Comparison of ENCODE assay signal across 20 cellular contexts in genomic region chr6:56643379-56644089, GRCh38. TPM values are rescaled to one million over a fixed set of nuclear protein-coding genes. Genes with fewer than 3 reads are reported as not detected.
DNase-seq lines count a peak whose midpoint lies in the region; ATAC-seq, FAIRE-seq and TF ChIP-seq lines count a peak whose summit lies in the region.
"Had no signal": no experiment of that assay in that cellular context is flagged by ENCODE, and none has a peak within 500 bp of the region (broad histone marks: within the 10 kb centered on the region; RNA-seq: fewer than 3 reads in every experiment).

No MANE protein-coding gene starts in this region.

- no peak overlapping the region for H4K91ac ChIP-seq in IMR-90 (ENCODE audit: insufficient read depth, low read depth, low read length)

- 0 out of 4 replicates have a peak overlapping the region, but pooled peaks of 1 of the 2 experiments have one; percentile 12 for H4K8ac ChIP-seq in IMR-90 (ENCODE audit: low read depth in 2 of 2, low read length in 2 of 2)

- no peak overlapping the region for H2AK9ac ChIP-seq in IMR-90 (replicated peaks; ENCODE audit: low read depth, low read length, poor library complexity)

- H3K9me3 Mint-ChIP-seq in chondrocyte (ENCODE audit: low read depth): no peaks in the 10 kb centered on the region
- H3K9me3 Mint-ChIP-seq: neural progenitor cell; stimulated activated naive CD8-positive, alpha-beta T cell treated with anti-CD3 and anti-CD28 coated beads, Interleukin-15, amount 100 ng/mL, for 72 hours had no signal

- no peak for FAIRE-seq in keratinocyte (lab: Jason Lieb, UNC)

- H4K20me1 ChIP-seq in IMR-90 (ENCODE audit: insufficient read depth, low read length) (no peaks in the 10 kb centered on the region), keratinocyte (ENCODE audit: control insufficient read depth, extremely low read depth, insufficient read depth, low read length) (no peaks in the 10 kb centered on the region)

- H3K4me1 Mint-ChIP-seq in chondrocyte (ENCODE audit: low read depth): peaks cover 22% of the 10 kb centered on the region
- H3K4me1 Mint-ChIP-seq: stimulated activated naive CD8-positive, alpha-beta T cell treated with anti-CD3 and anti-CD28 coated beads, Interleukin-15, amount 100 ng/mL, for 72 hours had no signal

- H3K4ac ChIP-seq in IMR-90 (ENCODE audit: low read depth, low read length): no peak overlapping the region

- no peak overlapping the region for H3K9ac ChIP-seq in IMR-90 (ENCODE audit: low read depth, low read length)
- peak overlapping the region; percentile 52 for H3K9ac ChIP-seq in keratinocyte (ENCODE audit: control insufficient read depth, extremely low read depth, insufficient read depth, low read length)
- H3K9ac ChIP-seq: neural progenitor cell had no signal

- DNase-seq in IMR-90 (no peak), chondrocyte (ENCODE audit: low spot score) (no peak), keratinocyte (ENCODE audit: low read depth, low spot score) (no peak), suprapubic skin (ENCODE audit: low spot score in 2 of 2) (no peak), body of pancreas (no peak), left cardiac atrium (no peak)
- DNase-seq: activated CD4-positive, CD25-positive, alpha-beta regulatory T cell treated with anti-CD3 and anti-CD28 coated beads, Interleukin-2, amount 50 U/mL, for 72 hours; central memory CD4-positive, alpha-beta T cell; effector CD4-positive, alpha-beta T cell; Kasumi-1; left colon; midbrain; NCI-H1436; NCI-H2171 treated with DMSO at 0.1 percent for 48 hours; NCI-H748 treated with DMSO at 0.1 percent for 48 hours; stimulated activated naive CD8-positive, alpha-beta T cell treated with anti-CD3 and anti-CD28 coated beads, Interleukin-15, amount 100 ng/mL, for 72 hours; upper lobe of right lung had no signal

- H2BK5ac ChIP-seq in IMR-90 (ENCODE audit: low read depth, low read length, poor library complexity, severe bottlenecking): peak overlapping the region; percentile 52

- BruUV-seq in IMR-90 (replicated peaks; lab: Mats Ljungman, UMichigan): no TSS peak

- intact Hi-C loops in IMR-90 (cut with micrococcal nuclease) (loop anchor here (2.0 to 10.0 kb wide), 3 partner anchors 49 to 311 kb away; partner anchors contain the start of gene BEND6), body of pancreas (cut with DNase I) (loop anchor here (10.0 kb wide), 1 partner anchor 51 kb away; no protein-coding TSS in a partner anchor), left cardiac atrium (cut with DNase I) (loop anchor here in 1 of 2 donors (5.0 to 10.0 kb wide), 2 partner anchors 54 to 201 kb away; no protein-coding TSS in a partner anchor)

- no peak overlapping the region for H3K56ac ChIP-seq in IMR-90 (ENCODE audit: extremely low read depth, insufficient read depth, low read length)

- no CpG with 5 or more reads among the region's 4 CpGs for WGBS in IMR-90 (ENCODE audit: extremely low coverage in 2 of 2, insufficient read length in 1 of 2), 2 experiments
- 47% methylated on average over 4 of the region's 4 CpGs for WGBS in suprapubic skin
- 85 to 87% methylated on average over 4 of the region's 4 CpGs for WGBS in body of pancreas, 2 donors

- POLR2A ChIA-PET in IMR-90 (lab: Charles Lee; ENCODE audit: unreplicated experiment): interaction anchor here (0.6 to 1.0 kb wide), 2 partner anchors 27 to 43 kb away, joined by 4 to 8 read pairs; no protein-coding TSS in a partner anchor

- no peaks in the 10 kb centered on the region for H3K27me3 ChIP-seq in IMR-90 (ENCODE audit: control insufficient read depth, insufficient read depth, low read length)
- H3K27me3 ChIP-seq in keratinocyte (ENCODE audit: control insufficient read depth, extremely low read depth, insufficient read depth, low read length): no peaks in the 10 kb centered on the region
- H3K27me3 ChIP-seq in suprapubic skin: no peaks in the 10 kb centered on the region
- no peaks in the 10 kb centered on the region for H3K27me3 ChIP-seq in body of pancreas
- H3K27me3 ChIP-seq: neural progenitor cell, upper lobe of right lung had no signal

- no peaks in the 10 kb centered on the region for H3K27me3 Mint-ChIP-seq in chondrocyte (ENCODE audit: low read depth)
- H3K27me3 Mint-ChIP-seq: stimulated activated naive CD8-positive, alpha-beta T cell treated with anti-CD3 and anti-CD28 coated beads, Interleukin-15, amount 100 ng/mL, for 72 hours had no signal

- TF ChIP-seq CTCF in IMR-90 (conservative IDR thresholded peaks at IDR 0.05; ENCODE audit: low read depth, low read length) (no peak), chondrocyte (IDR thresholded peaks at IDR 0.05) (no peak), keratinocyte (optimal IDR thresholded peaks at IDR 0.05 in 1 of 3, IDR thresholded peaks at IDR 0.05 in 1 of 3, conservative IDR thresholded peaks at IDR 0.05 in 1 of 3; ENCODE audit: extremely low read depth in 1 of 3, insufficient read depth in 2 of 3, low read length in 3 of 3) (no peak), suprapubic skin (IDR thresholded peaks at IDR 0.05) (no peak), body of pancreas (IDR thresholded peaks at IDR 0.05) (no peak)

- H3K4me3 ChIP-seq in IMR-90 (ENCODE audit: insufficient read depth, low read depth, low read length) (no peak overlapping the region), keratinocyte (ENCODE audit: control insufficient read depth in 2 of 3, extremely low read depth in 1 of 3, insufficient read depth in 2 of 3, low read depth in 1 of 3, low read length in 3 of 3) (peak overlapping the region in 1 of 3 experiments; percentile 43), suprapubic skin (no peak overlapping the region), body of pancreas (no peak overlapping the region)
- H3K4me3 ChIP-seq: neural progenitor cell, upper lobe of right lung had no signal

- H3K18ac ChIP-seq in IMR-90 (ENCODE audit: low read depth, low read length): no peak overlapping the region

- dilution Hi-C loops in IMR-90 (cut with HindIII; ENCODE audit: low sequenced_read_pairs, unreplicated experiment) (no loop called here), keratinocyte (cut with MboI; ENCODE audit: extremely low pct_ligation_motif_present, low sequenced_read_pairs) (no loop called here)

- H3K79me2 ChIP-seq in keratinocyte (ENCODE audit: control insufficient read depth, insufficient read depth, low read length): peaks cover 40% of the 10 kb centered on the region

- in situ Hi-C loops in IMR-90 (cut with MboI; ENCODE audit: low sequenced_read_pairs): loop anchor here (5.0 to 25.0 kb wide), 3 partner anchors 54 to 669 kb away; partner anchors contain the start of gene PRIM2

- no peak for TF ChIP-seq POLR2A in IMR-90 (IDR thresholded peaks at IDR 0.05; ENCODE audit: low read depth, low read length)
- no peak for TF ChIP-seq POLR2A in suprapubic skin (IDR thresholded peaks at IDR 0.05)
- no peak for TF ChIP-seq POLR2A in body of pancreas (IDR thresholded peaks at IDR 0.05)

- 0 out of 2 replicates have a peak, but pooled peaks have one; percentile 15 for ATAC-seq in IMR-90 (ENCODE audit: low read depth)
- ATAC-seq in body of pancreas: no peak
- no peak for ATAC-seq in left cardiac atrium
- no peak for ATAC-seq in GM18502 (IDR thresholded peaks at IDR 0.05; ENCODE audit: poor library complexity, unreplicated experiment)
- ATAC-seq: stimulated activated naive CD8-positive, alpha-beta T cell treated with anti-CD3 and anti-CD28 coated beads, Interleukin-15, amount 100 ng/mL, for 72 hours; upper lobe of right lung had no signal

- H2BK20ac ChIP-seq in IMR-90 (ENCODE audit: low read depth, low read length): no peak overlapping the region

- no peak overlapping the region for H3K23ac ChIP-seq in IMR-90 (ENCODE audit: low read depth, low read length)

- H3K14ac ChIP-seq in IMR-90 (replicated peaks; ENCODE audit: low read depth, low read length): no peak overlapping the region

- CTCF ChIA-PET in IMR-90 (lab: Yijun Ruan, JAX): interaction anchor here (1.2 to 1.4 kb wide), 3 partner anchors 8 to 201 kb away, joined by 3 read pairs; no protein-coding TSS in a partner anchor

- H3K27ac ChIP-seq in IMR-90 (ENCODE audit: insufficient read depth, low read length) (no peak overlapping the region), keratinocyte (ENCODE audit: control insufficient read depth, insufficient read depth, low read length) (peak overlapping the region; percentile 93), suprapubic skin (peak overlapping the region; percentile 79), body of pancreas (no peak overlapping the region)
- H3K27ac ChIP-seq: neural progenitor cell, upper lobe of right lung had no signal

- H3K79me1 ChIP-seq in IMR-90 (ENCODE audit: low read depth in 1 of 2, low read length in 2 of 2): peaks cover 9 to 46% of the 10 kb centered on the region in 2 experiments

- no peak overlapping the region for H4K5ac ChIP-seq in IMR-90 (ENCODE audit: low read depth, low read length)

- peaks cover 3% of the 10 kb centered on the region; the same call in 1 of the 2 replicates for H3K9me1 ChIP-seq in IMR-90 (ENCODE audit: insufficient read depth, low read length)
- no peaks in the 10 kb centered on the region for H3K9me1 ChIP-seq in keratinocyte (ENCODE audit: control insufficient read depth, extremely low read depth, insufficient read depth, low read length)

- H3K4me2 ChIP-seq in IMR-90 (ENCODE audit: low read depth, low read length): no peak overlapping the region
- peak overlapping the region; percentile 76 for H3K4me2 ChIP-seq in keratinocyte (ENCODE audit: control insufficient read depth, extremely low read depth, insufficient read depth, low read depth, low read length)
- H3K4me2 ChIP-seq: neural progenitor cell had no signal

- H3K36me3 ChIP-seq in IMR-90 (ENCODE audit: control insufficient read depth, insufficient read depth, low read length) (peaks cover 25% of the 10 kb centered on the region), keratinocyte (ENCODE audit: control insufficient read depth in 2 of 2, extremely low read depth in 1 of 2, insufficient read depth in 2 of 2, low read length in 2 of 2) (peaks cover 7 to 16% of the 10 kb centered on the region in 2 experiments), suprapubic skin (peaks cover 7% of the 10 kb centered on the region), body of pancreas (replicated peaks in 1 of 2; ENCODE audit: insufficient read depth in 1 of 2, low read depth in 2 of 2) (no peaks in the 10 kb centered on the region)

- peaks cover 17% of the 10 kb centered on the region for H3K36me3 Mint-ChIP-seq in chondrocyte (ENCODE audit: low read depth)

- H2AFZ ChIP-seq in IMR-90 (replicated peaks; ENCODE audit: low read length, poor library complexity) (no peak overlapping the region), keratinocyte (ENCODE audit: control insufficient read depth, low read length) (no peak overlapping the region)
- H2AFZ ChIP-seq: neural progenitor cell had no signal

- H3K4me3 Mint-ChIP-seq in chondrocyte (ENCODE audit: unreplicated experiment): no peak overlapping the region
- H3K4me3 Mint-ChIP-seq: neural progenitor cell; stimulated activated naive CD8-positive, alpha-beta T cell treated with anti-CD3 and anti-CD28 coated beads, Interleukin-15, amount 100 ng/mL, for 72 hours had no signal

- peak overlapping the region; percentile 74; the same call in 1 of the 3 replicates for H2BK15ac ChIP-seq in IMR-90 (ENCODE audit: low read depth, low read length)

- no peak for TF ChIP-seq EP300 in suprapubic skin (IDR thresholded peaks at IDR 0.05)

- H3K9me3 ChIP-seq in IMR-90 (ENCODE audit: control insufficient read depth, insufficient read depth, low read length) (no peaks in the 10 kb centered on the region), keratinocyte (ENCODE audit: control insufficient read depth, low read depth, low read length) (no peaks in the 10 kb centered on the region), suprapubic skin (no peaks in the 10 kb centered on the region), body of pancreas (no peaks in the 10 kb centered on the region)
- H3K9me3 ChIP-seq: Caco-2, upper lobe of right lung had no signal

- peak overlapping the region; percentile 86 for H3K27ac Mint-ChIP-seq in chondrocyte (ENCODE audit: unreplicated experiment)
- H3K27ac Mint-ChIP-seq: neural progenitor cell; stimulated activated naive CD8-positive, alpha-beta T cell treated with anti-CD3 and anti-CD28 coated beads, Interleukin-15, amount 100 ng/mL, for 72 hours had no signal

- H2BK120ac ChIP-seq in IMR-90 (ENCODE audit: low read depth, low read length): no peak overlapping the region

- H3K4me1 ChIP-seq in IMR-90 (ENCODE audit: control insufficient read depth, insufficient read depth, low read length): peaks cover 8% of the 10 kb centered on the region
- peaks cover 30% of the 10 kb centered on the region for H3K4me1 ChIP-seq in keratinocyte (ENCODE audit: control insufficient read depth, extremely low read depth, insufficient read depth, low read length)
- peaks cover 43% of the 10 kb centered on the region for H3K4me1 ChIP-seq in suprapubic skin
- no peaks in the 10 kb centered on the region for H3K4me1 ChIP-seq in body of pancreas
- H3K4me1 ChIP-seq: neural progenitor cell, upper lobe of right lung had no signal

- TF ChIP-seq RAD21 in IMR-90 (IDR thresholded peaks at IDR 0.05; ENCODE audit: low read length): no peak

- no peak overlapping the region for H2AK5ac ChIP-seq in IMR-90 (ENCODE audit: low read depth, low read length)

RNA-seq across cellular contexts. Expression of gene DST, which starts 0.8 kb away (rescaled TPM):
- total RNA-seq in IMR-90 (2012; rRNA removed) (452 and 544 TPM in 2 replicates), chondrocyte (160 to 273 TPM (median 168 TPM) in 3 replicates), suprapubic skin (1,000 to 10,000 TPM in 1 of 4 donors, 100 to 1,000 TPM in 3; 637 to 1,048 (median 751) TPM), body of pancreas (100 to 1,000 TPM; 105 to 117 TPM), left cardiac atrium (100 to 1,000 TPM; 190 to 213 TPM)
- polyA plus RNA-seq in IMR-90 (2012; rRNA removed) (80.7 and 97.7 TPM in 2 replicates), keratinocyte (163 to 525 TPM (median 455 TPM) in 3 replicates)
- 12.6 and 26.5 TPM in 2 replicates for polyA plus RNA-seq in IMR-90 (2012; cell fraction: cytosol; rRNA removed)
- polyA plus RNA-seq in IMR-90 (2012; cell fraction: nucleus; rRNA removed; ENCODE audit: low replicate concordance): 183 and 380 TPM in 2 replicates
- polyA plus RNA-seq in keratinocyte (2011; ENCODE audit: low read depth): 960 TPM
- polyA plus RNA-seq in keratinocyte (2011; cell fraction: cytosol; rRNA removed): 166 and 296 TPM in 2 replicates
- polyA plus RNA-seq in keratinocyte (2011; cell fraction: nucleus; rRNA removed): 597 and 675 TPM in 2 replicates
- 182 and 442 TPM in 2 replicates for polyA plus RNA-seq in keratinocyte (2012; ENCODE audit: low replicate concordance)
- polyA minus RNA-seq in keratinocyte: 146 to 1,560 TPM (median 1,338 TPM) in 3 replicates
- polyA minus RNA-seq in keratinocyte (2011; cell fraction: cytosol; rRNA and poly(A)+ RNA removed): 516 TPM
- polyA minus RNA-seq in keratinocyte (2011; cell fraction: nucleus; rRNA and poly(A)+ RNA removed): 893 and 2,335 TPM in 2 replicates

Comparison
In these comparisons a context has a peak if more than half of its experiments do, and no peak if none do; other contexts are left out.
1. H3K27ac ChIP-seq: peak in keratinocyte (single experiment) and suprapubic skin (single experiment); none in IMR-90 (single experiment) and body of pancreas (0 of 4).